23 cellular contexts compared by ENCODE assay signal in the genomic region with DNA sequence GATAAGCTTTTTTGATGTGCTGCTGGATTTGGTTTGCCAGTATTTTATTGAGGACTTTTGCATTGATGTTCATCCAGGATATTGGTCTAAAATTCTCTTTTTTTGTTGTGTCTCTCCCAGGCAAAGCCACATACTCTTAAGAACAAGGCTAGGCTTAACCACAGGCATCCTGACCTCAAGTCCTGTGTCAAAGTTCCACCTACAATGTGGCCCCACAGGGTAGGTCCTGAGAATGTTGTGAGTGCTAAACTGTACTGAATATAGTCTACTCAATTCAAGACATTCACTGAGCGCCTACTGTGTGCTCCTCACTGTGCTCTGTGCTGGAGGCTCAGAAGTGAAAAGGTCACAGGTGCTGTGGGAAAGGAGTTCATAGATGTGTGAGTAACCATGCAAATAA.
"Had no signal": no experiment of that assay in that cellular context is flagged by ENCODE, and none has a peak within 500 bp of the region (broad histone marks: within the 10 kb centered on the region; RNA-seq: fewer than 3 reads in every experiment).

No MANE protein-coding gene starts in this region.

- ATAC-seq: activated naive CD8-positive, alpha-beta T cell treated with anti-CD3 and anti-CD28 coated beads, Interleukin-2, amount 50 U/mL, for 24 hours; foreskin keratinocyte; mucosa of descending colon; right lobe of liver had no signal

- DNase-seq: activated CD4-positive, alpha-beta T cell treated with anti-CD3 and anti-CD28 coated beads for 4 hours; activated CD4-positive, alpha-beta T cell treated with anti-CD3 and anti-CD28 coated beads, Interleukin-2, amount 50 U/mL, for 4 hours; activated CD8-positive, alpha-beta memory T cell treated with anti-CD3 and anti-CD28 coated beads for 24 hours; activated gamma-delta T cell; activated naive CD4-positive, alpha-beta T cell treated with anti-CD3 and anti-CD28 coated beads, Interleukin-2, amount 10 ng/mL, durations not matched to agents 7 days and 5 days; activated naive CD8-positive, alpha-beta T cell treated with anti-CD3 and anti-CD28 coated beads, Interleukin-2, amount 50 U/mL, for 24 hours; activated T-cell treated with anti-CD3 and anti-CD28 coated beads, Interleukin-2, amount 50 U/mL, for 1 hour; foreskin keratinocyte; left ventricle myocardium inferior; mesendoderm; mucosa of descending colon; posterior cingulate gyrus; right lobe of liver; stimulated activated CD4-positive, alpha-beta T cell treated with anti-CD3 and anti-CD28 coated beads, Interleukin-12 subunit alpha, Interleukin-12 subunit beta, amount 100 ng/mL, for 4 hours; stimulated activated CD4-positive, alpha-beta T cell treated with anti-CD3 and anti-CD28 coated beads, Interleukin-4, amount 100 ng/mL, for 1 hour; SW 1271; T-helper 9 cell; trophoblast cell had no signal

- H3K27ac Mint-ChIP-seq: activated naive CD4-positive, alpha-beta T cell treated with anti-CD3 and anti-CD28 coated beads, Interleukin-2, amount 10 ng/mL, durations not matched to agents 7 days and 5 days; activated naive CD8-positive, alpha-beta T cell treated with anti-CD3 and anti-CD28 coated beads, Interleukin-2, amount 50 U/mL, for 24 hours; activated T-helper 1 cell treated with anti-CD3 and anti-CD28 coated beads, Interleukin-12 subunit alpha, Interleukin-12 subunit beta, Interleukin-2, Interleukin-4 antibody, amounts not matched to agents 30 ng/mL and 10 ng/mL and 1 ng/mL, durations not matched to agents 14 hours and 24 hours and 36 hours; brain; nephron; stimulated activated naive CD8-positive, alpha-beta T cell treated with anti-CD3 and anti-CD28 coated beads, Interleukin-15, Interleukin-2, amounts not matched to agents 100 ng/mL and 50 ng/mL, for 24 hours; T-helper 1 cell treated with Interleukin-12 subunit alpha and Interleukin-12 subunit beta and Interleukin-4 antibody, amounts not matched to agents 30 μg/mL and 1 μg/mL, for 36 hours had no signal

- H3K27me3 Mint-ChIP-seq: activated naive CD4-positive, alpha-beta T cell treated with anti-CD3 and anti-CD28 coated beads, Interleukin-2, amount 10 ng/mL, durations not matched to agents 7 days and 5 days had no signal

- H3K9me3 Mint-ChIP-seq: activated naive CD4-positive, alpha-beta T cell treated with anti-CD3 and anti-CD28 coated beads, Interleukin-2, amount 10 ng/mL, durations not matched to agents 7 days and 5 days; activated T-helper 1 cell treated with anti-CD3 and anti-CD28 coated beads, Interleukin-12 subunit alpha, Interleukin-12 subunit beta, Interleukin-2, Interleukin-4 antibody, amounts not matched to agents 30 ng/mL and 10 ng/mL and 1 ng/mL, durations not matched to agents 14 hours and 24 hours and 36 hours; stimulated activated naive CD8-positive, alpha-beta T cell treated with anti-CD3 and anti-CD28 coated beads, Interleukin-15, Interleukin-2, amounts not matched to agents 100 ng/mL and 50 ng/mL, for 24 hours; T-helper 1 cell treated with Interleukin-12 subunit alpha and Interleukin-12 subunit beta and Interleukin-4 antibody, amounts not matched to agents 30 μg/mL and 1 μg/mL, for 36 hours had no signal

- H3K36me3 Mint-ChIP-seq: activated naive CD4-positive, alpha-beta T cell treated with anti-CD3 and anti-CD28 coated beads, Interleukin-2, amount 10 ng/mL, durations not matched to agents 7 days and 5 days had no signal

- H3K4me1 Mint-ChIP-seq: activated naive CD4-positive, alpha-beta T cell treated with anti-CD3 and anti-CD28 coated beads, Interleukin-2, amount 10 ng/mL, durations not matched to agents 7 days and 5 days; activated naive CD8-positive, alpha-beta T cell treated with anti-CD3 and anti-CD28 coated beads, Interleukin-2, amount 50 U/mL, for 24 hours had no signal

- H3K4me3 Mint-ChIP-seq: activated naive CD4-positive, alpha-beta T cell treated with anti-CD3 and anti-CD28 coated beads, Interleukin-2, amount 10 ng/mL, durations not matched to agents 7 days and 5 days; activated naive CD8-positive, alpha-beta T cell treated with anti-CD3 and anti-CD28 coated beads, Interleukin-2, amount 50 U/mL, for 24 hours; activated T-helper 1 cell treated with anti-CD3 and anti-CD28 coated beads, Interleukin-12 subunit alpha, Interleukin-12 subunit beta, Interleukin-2, Interleukin-4 antibody, amounts not matched to agents 30 ng/mL and 10 ng/mL and 1 ng/mL, durations not matched to agents 14 hours and 24 hours and 36 hours; brain; nephron; stimulated activated naive CD8-positive, alpha-beta T cell treated with anti-CD3 and anti-CD28 coated beads, Interleukin-15, Interleukin-2, amounts not matched to agents 100 ng/mL and 50 ng/mL, for 24 hours; T-helper 1 cell treated with Interleukin-12 subunit alpha and Interleukin-12 subunit beta and Interleukin-4 antibody, amounts not matched to agents 30 μg/mL and 1 μg/mL, for 36 hours had no signal
